In the genomic region with DNA sequence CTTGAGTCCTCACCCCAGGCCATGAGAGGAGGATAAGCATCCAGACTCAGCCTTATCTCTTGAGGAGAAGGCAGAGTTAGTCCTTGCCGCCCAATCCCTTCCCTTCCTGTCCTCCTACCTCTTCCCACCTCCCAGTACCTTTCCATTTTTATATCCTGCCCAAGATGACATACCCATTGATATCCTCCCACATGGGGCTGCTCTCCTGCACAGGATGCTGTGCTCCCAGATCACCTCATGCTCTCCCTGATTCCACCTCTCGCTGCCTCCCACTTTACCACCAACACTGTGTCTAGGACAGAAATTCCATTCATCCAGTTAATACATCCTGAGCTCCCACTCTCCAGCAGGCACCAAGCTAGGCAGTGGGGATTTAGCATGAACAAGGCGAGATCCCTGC, we compare ENCODE assay signal across 15 cellular contexts.
"Had no signal": no experiment of that assay in that cellular context is flagged by ENCODE, and none has a peak within 500 bp of the region (broad histone marks: within the 10 kb centered on the region; RNA-seq: fewer than 3 reads in every experiment).

No MANE protein-coding gene starts in this region.

- H3K27ac ChIP-seq: epithelial cell of prostate, testis had no signal

- DNase-seq: activated CD4-positive, alpha-beta T cell treated with anti-CD3 and anti-CD28 coated beads, Interleukin-2, amount 10 ng/mL, durations not matched to agents 7 days and 5 days; activated gamma-delta T cell treated with Interleukin-2 at 50 U/mL for 16 hours; dermis blood vessel endothelial cell; midbrain; naive B cell; retina; stimulated activated naive CD8-positive, alpha-beta T cell treated with anti-CD3 and anti-CD28 coated beads, Interleukin-15, amount 100 ng/mL, for 72 hours; SW 1271 had no signal

- H3K27me3 ChIP-seq: testis had no signal

- H3K4me3 ChIP-seq: lung, testis had no signal

- H3K9me3 ChIP-seq: testis had no signal

- H3K27ac Mint-ChIP-seq: activated CD4-positive, alpha-beta T cell treated with anti-CD3 and anti-CD28 coated beads, Interleukin-2, amount 10 ng/mL, durations not matched to agents 7 days and 5 days; activated naive CD8-positive, alpha-beta T cell; stimulated activated naive CD8-positive, alpha-beta T cell treated with anti-CD3 and anti-CD28 coated beads, Interleukin-15, amount 100 ng/mL, for 72 hours; T-helper 2 cell treated with Interferon-gamma antibody and Interleukin-4, amounts not matched to agents 5 μg/mL and 100 μg/mL, for 36 hours had no signal

- H3K27me3 Mint-ChIP-seq: brain had no signal

- H3K4me3 Mint-ChIP-seq: activated CD4-positive, alpha-beta T cell treated with anti-CD3 and anti-CD28 coated beads, Interleukin-2, amount 10 ng/mL, durations not matched to agents 7 days and 5 days; activated naive CD8-positive, alpha-beta T cell; brain; naive B cell; stimulated activated naive CD8-positive, alpha-beta T cell treated with anti-CD3 and anti-CD28 coated beads, Interleukin-15, amount 100 ng/mL, for 72 hours; T-helper 2 cell treated with Interferon-gamma antibody and Interleukin-4, amounts not matched to agents 5 μg/mL and 100 μg/mL, for 36 hours had no signal

- H3K36me3 Mint-ChIP-seq: activated naive CD8-positive, alpha-beta T cell; naive B cell had no signal

- H3K4me1 Mint-ChIP-seq: activated CD4-positive, alpha-beta T cell treated with anti-CD3 and anti-CD28 coated beads, Interleukin-2, amount 10 ng/mL, durations not matched to agents 7 days and 5 days; naive B cell; stimulated activated naive CD8-positive, alpha-beta T cell treated with anti-CD3 and anti-CD28 coated beads, Interleukin-15, amount 100 ng/mL, for 72 hours had no signal

- H3K9me3 Mint-ChIP-seq: activated CD4-positive, alpha-beta T cell treated with anti-CD3 and anti-CD28 coated beads, Interleukin-2, amount 10 ng/mL, durations not matched to agents 7 days and 5 days; stimulated activated naive CD8-positive, alpha-beta T cell treated with anti-CD3 and anti-CD28 coated beads, Interleukin-15, amount 100 ng/mL, for 72 hours; T-helper 2 cell treated with Interferon-gamma antibody and Interleukin-4, amounts not matched to agents 5 μg/mL and 100 μg/mL, for 36 hours had no signal

- FAIRE-seq: islet of Langerhans had no signal
